In the genomic region with DNA sequence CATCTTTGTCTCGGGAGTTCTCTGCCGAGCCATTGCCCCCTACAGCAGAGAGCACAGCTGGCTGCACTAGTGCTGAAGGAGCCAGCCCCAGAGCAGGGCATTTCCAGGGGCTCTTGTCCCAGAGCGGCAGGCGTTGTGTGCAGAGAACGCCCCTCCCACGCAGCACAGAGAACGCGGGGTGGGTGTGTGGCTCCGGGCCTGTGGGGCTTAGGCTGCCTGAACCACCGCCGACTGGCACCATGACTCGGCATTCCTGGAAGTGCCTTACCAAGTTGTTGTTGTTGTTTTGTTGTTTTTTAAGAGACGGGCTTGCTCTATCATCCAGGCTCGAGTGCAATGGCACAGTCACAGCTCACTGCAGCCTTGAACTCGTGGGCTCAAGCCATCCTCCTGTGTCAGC, we compare ENCODE assay signal across 1 cellular context.
TF ChIP-seq lines count a peak whose summit lies in the region.

No MANE protein-coding gene starts in this region.

TF ChIP-seq in GM23338, 12 proteins besides CTCF, POLR2A, EP300 and RAD21 (continued from another document):
- TF ChIP-seq ZNF114 (CRISPR knock-in tag; IDR thresholded peaks at IDR 0.05) (no peak), EZH2phosphoT487 (IDR thresholded peaks at IDR 0.05; ENCODE audit: unreplicated experiment) (no peak), EZH2 (IDR thresholded peaks at IDR 0.05; ENCODE audit: low read depth, unreplicated experiment) (no peak)
